13 cellular contexts compared by ENCODE assay signal in genomic region chr3:82000773-82001172, GRCh38.
DNase-seq lines count a peak whose midpoint lies in the region; TF ChIP-seq lines count a peak whose summit lies in the region.
"Had no signal": no experiment of that assay in that cellular context is flagged by ENCODE, and none has a peak within 500 bp of the region (broad histone marks: within the 10 kb centered on the region; RNA-seq: fewer than 3 reads in every experiment).

No MANE protein-coding gene starts in this region.

- H3K4me1 Mint-ChIP-seq in glutamatergic neuron (ENCODE audit: low read depth, unreplicated experiment) = peaks cover 36% of the 10 kb centered on the region
- H3K4me1 Mint-ChIP-seq: activated CD4-positive, alpha-beta memory T cell treated with anti-CD3 and anti-CD28 coated beads, Interleukin-2, amount 10 ng/mL, durations not matched to agents 7 days and 5 days; naive B cell had no signal

- peak overlapping the region; percentile 43 for H3K4me3 Mint-ChIP-seq in glutamatergic neuron (ENCODE audit: unreplicated experiment)
- H3K4me3 Mint-ChIP-seq: activated CD4-positive, alpha-beta memory T cell treated with anti-CD3 and anti-CD28 coated beads, Interleukin-2, amount 10 ng/mL, durations not matched to agents 7 days and 5 days; activated T-helper 1 cell treated with anti-CD3 and anti-CD28 coated beads, Interleukin-12 subunit alpha, Interleukin-12 subunit beta, Interleukin-2, Interleukin-4 antibody, amounts not matched to agents 30 ng/mL and 10 ng/mL and 1 ng/mL, durations not matched to agents 14 hours and 24 hours and 36 hours; naive B cell had no signal

- no peaks in the 10 kb centered on the region for H3K36me3 Mint-ChIP-seq in glutamatergic neuron (ENCODE audit: unreplicated experiment)
- H3K36me3 Mint-ChIP-seq: naive B cell had no signal

- TF ChIP-seq CTCF in glutamatergic neuron (IDR thresholded peaks at IDR 0.05; ENCODE audit: partially characterized antibody, unreplicated experiment) = no peak

- peaks cover 3% of the 10 kb centered on the region for H3K9me3 Mint-ChIP-seq in glutamatergic neuron (ENCODE audit: unreplicated experiment)
- H3K9me3 Mint-ChIP-seq: activated CD4-positive, alpha-beta memory T cell treated with anti-CD3 and anti-CD28 coated beads, Interleukin-2, amount 10 ng/mL, durations not matched to agents 7 days and 5 days; activated T-helper 1 cell treated with anti-CD3 and anti-CD28 coated beads, Interleukin-12 subunit alpha, Interleukin-12 subunit beta, Interleukin-2, Interleukin-4 antibody, amounts not matched to agents 30 ng/mL and 10 ng/mL and 1 ng/mL, durations not matched to agents 14 hours and 24 hours and 36 hours had no signal

- peak overlapping the region; percentile 22 for H3K27ac Mint-ChIP-seq in glutamatergic neuron (ENCODE audit: unreplicated experiment)
- H3K27ac Mint-ChIP-seq: activated CD4-positive, alpha-beta memory T cell treated with anti-CD3 and anti-CD28 coated beads, Interleukin-2, amount 10 ng/mL, durations not matched to agents 7 days and 5 days; activated T-helper 1 cell treated with anti-CD3 and anti-CD28 coated beads, Interleukin-12 subunit alpha, Interleukin-12 subunit beta, Interleukin-2, Interleukin-4 antibody, amounts not matched to agents 30 ng/mL and 10 ng/mL and 1 ng/mL, durations not matched to agents 14 hours and 24 hours and 36 hours; naive B cell had no signal

- H3K27me3 Mint-ChIP-seq in glutamatergic neuron (ENCODE audit: unreplicated experiment) = peaks cover 2% of the 10 kb centered on the region
- H3K27me3 Mint-ChIP-seq: activated CD4-positive, alpha-beta memory T cell treated with anti-CD3 and anti-CD28 coated beads, Interleukin-2, amount 10 ng/mL, durations not matched to agents 7 days and 5 days; naive B cell had no signal

- DNase-seq in DMS 273 treated with DMSO at 0.1 percent for 48 hours (lab: John Stamatoyannopoulos, UW) (peak; percentile 86), NCI-H1092 (lab: John Stamatoyannopoulos, UW) (peak; percentile 47), NCI-H748 treated with DMSO at 0.1 percent for 48 hours (lab: John Stamatoyannopoulos, UW) (peak; percentile 14), glutamatergic neuron (peak; percentile 50), HCEC 1CT (no peak), OCI-M2 (lab: John Stamatoyannopoulos, UW; ENCODE audit: unreplicated experiment) (no peak), HPDE6-E6E7 (ENCODE audit: extremely low spot score) (no peak), NCI-H526 treated with DMSO at 0.1 percent for 48 hours (lab: John Stamatoyannopoulos, UW) (no peak)
- DNase-seq: activated CD4-positive, alpha-beta memory T cell treated with anti-CD3 and anti-CD28 coated beads, Interleukin-2, amount 10 ng/mL, durations not matched to agents 7 days and 5 days; foreskin melanocyte; naive B cell; NCI-H1694 treated with DMSO at 0.1 percent for 48 hours had no signal

Comparison
In these comparisons a context has a peak if more than half of its experiments do, and no peak if none do; other contexts are left out.
1. DNase-seq: peak in DMS 273 treated with DMSO at 0.1 percent for 48 hours (single experiment), NCI-H1092 (single experiment), NCI-H748 treated with DMSO at 0.1 percent for 48 hours (single experiment) and glutamatergic neuron (single experiment); none in HCEC 1CT (single experiment), OCI-M2 (single experiment), HPDE6-E6E7 (single experiment) and NCI-H526 treated with DMSO at 0.1 percent for 48 hours (single experiment).